35 cellular contexts compared by ENCODE assay signal in the genomic region with DNA sequence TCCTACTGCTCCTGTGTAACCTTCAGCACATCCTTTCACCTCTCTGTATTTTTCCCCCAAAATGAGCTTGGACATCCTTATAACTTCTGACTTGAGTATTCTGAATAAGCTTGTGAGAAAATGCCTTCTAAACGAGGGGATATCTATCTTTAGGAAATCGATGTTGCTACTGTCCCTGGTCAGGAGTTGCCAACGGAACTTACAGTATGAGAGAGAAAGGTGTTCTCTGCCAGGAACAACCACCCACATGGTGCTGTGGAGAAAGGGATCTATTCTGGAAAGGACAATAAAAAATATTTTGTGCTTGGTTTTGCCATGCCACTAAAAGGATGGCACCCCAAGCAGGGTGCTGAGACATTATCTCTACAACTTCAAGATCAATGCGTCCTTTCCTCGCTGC.
"Had no signal": no experiment of that assay in that cellular context is flagged by ENCODE, and none has a peak within 500 bp of the region (broad histone marks: within the 10 kb centered on the region; RNA-seq: fewer than 3 reads in every experiment).

No MANE protein-coding gene starts in this region.

- H3K4me1 Mint-ChIP-seq: activated CD4-positive, alpha-beta memory T cell treated with anti-CD3 and anti-CD28 coated beads, Interleukin-2, amount 10 ng/mL, durations not matched to agents 7 days and 5 days; activated CD4-positive, alpha-beta T cell treated with anti-CD3 and anti-CD28 coated beads for 36 hours; activated CD4-positive, alpha-beta T cell treated with anti-CD3 and anti-CD28 coated beads, Interleukin-2, amount 10 ng/mL, durations not matched to agents 7 days and 5 days; activated CD8-positive, alpha-beta memory T cell treated with anti-CD3 and anti-CD28 coated beads, Interleukin-2, amount 10 ng/mL, durations not matched to agents 7 days and 5 days; activated naive CD4-positive, alpha-beta T cell treated with anti-CD3 and anti-CD28 coated beads, Interleukin-2, amount 10 ng/mL, durations not matched to agents 7 days and 5 days; activated naive CD8-positive, alpha-beta T cell treated with anti-CD3 and anti-CD28 coated beads, Interleukin-2, amount 50 U/mL, for 24 hours; WTC11 had no signal

- H3K4me3 Mint-ChIP-seq: activated CD4-positive, alpha-beta memory T cell treated with anti-CD3 and anti-CD28 coated beads, Interleukin-2, amount 10 ng/mL, durations not matched to agents 7 days and 5 days; activated CD4-positive, alpha-beta T cell treated with anti-CD3 and anti-CD28 coated beads for 36 hours; activated CD4-positive, alpha-beta T cell treated with anti-CD3 and anti-CD28 coated beads, Interleukin-2, amount 10 ng/mL, durations not matched to agents 7 days and 5 days; activated CD8-positive, alpha-beta memory T cell treated with anti-CD3 and anti-CD28 coated beads, Interleukin-2, amount 10 ng/mL, durations not matched to agents 7 days and 5 days; activated CD8-positive, alpha-beta T cell treated with anti-CD3 and anti-CD28 coated beads, Interleukin-2, amount 10 ng/mL, durations not matched to agents 7 days and 5 days; activated naive CD4-positive, alpha-beta T cell treated with anti-CD3 and anti-CD28 coated beads, Interleukin-2, amount 10 ng/mL, durations not matched to agents 7 days and 5 days; activated naive CD4-positive, alpha-beta T cell treated with anti-CD3 and anti-CD28 coated beads, Interleukin-2, amount 50 U/mL, for 24 hours; activated naive CD8-positive, alpha-beta T cell; activated naive CD8-positive, alpha-beta T cell treated with anti-CD3 and anti-CD28 coated beads, Interleukin-2, amount 10 ng/mL, durations not matched to agents 7 days and 5 days; activated naive CD8-positive, alpha-beta T cell treated with anti-CD3 and anti-CD28 coated beads, Interleukin-2, amount 50 U/mL, for 24 hours; activated T-cell treated with anti-CD3 and anti-CD28 coated beads, Interleukin-2, amount 50 U/mL, for 24 hours; brain; central memory CD8-positive, alpha-beta T cell; T-helper 1 cell treated with Interleukin-12 subunit alpha and Interleukin-12 subunit beta and Interleukin-4 antibody, amounts not matched to agents 30 μg/mL and 1 μg/mL, for 36 hours; T-helper 2 cell treated with Interferon-gamma antibody and Interleukin-4, amounts not matched to agents 5 μg/mL and 100 μg/mL, for 36 hours; WTC11 had no signal

- H3K36me3 ChIP-seq: ascending aorta, cardiac muscle cell, WERI-Rb-1 had no signal

- H3K9me3 ChIP-seq: ascending aorta had no signal

- H3K27me3 Mint-ChIP-seq: activated CD4-positive, alpha-beta memory T cell treated with anti-CD3 and anti-CD28 coated beads, Interleukin-2, amount 10 ng/mL, durations not matched to agents 7 days and 5 days; activated CD4-positive, alpha-beta T cell treated with anti-CD3 and anti-CD28 coated beads for 36 hours; activated CD4-positive, alpha-beta T cell treated with anti-CD3 and anti-CD28 coated beads, Interleukin-2, amount 10 ng/mL, durations not matched to agents 7 days and 5 days; activated CD8-positive, alpha-beta memory T cell treated with anti-CD3 and anti-CD28 coated beads, Interleukin-2, amount 10 ng/mL, durations not matched to agents 7 days and 5 days; activated naive CD4-positive, alpha-beta T cell treated with anti-CD3 and anti-CD28 coated beads, Interleukin-2, amount 10 ng/mL, durations not matched to agents 7 days and 5 days; activated naive CD4-positive, alpha-beta T cell treated with anti-CD3 and anti-CD28 coated beads, Interleukin-2, amount 50 U/mL, for 24 hours; activated naive CD8-positive, alpha-beta T cell; activated naive CD8-positive, alpha-beta T cell treated with anti-CD3 and anti-CD28 coated beads, Interleukin-2, amount 10 ng/mL, durations not matched to agents 7 days and 5 days; activated naive CD8-positive, alpha-beta T cell treated with anti-CD3 and anti-CD28 coated beads, Interleukin-2, amount 50 U/mL, for 24 hours; activated T-cell treated with anti-CD3 and anti-CD28 coated beads, Interleukin-2, amount 50 U/mL, for 24 hours; brain; central memory CD8-positive, alpha-beta T cell had no signal

- H3K27ac Mint-ChIP-seq: activated CD4-positive, alpha-beta memory T cell treated with anti-CD3 and anti-CD28 coated beads, Interleukin-2, amount 10 ng/mL, durations not matched to agents 7 days and 5 days; activated CD4-positive, alpha-beta T cell treated with anti-CD3 and anti-CD28 coated beads for 36 hours; activated CD4-positive, alpha-beta T cell treated with anti-CD3 and anti-CD28 coated beads, Interleukin-2, amount 10 ng/mL, durations not matched to agents 7 days and 5 days; activated CD8-positive, alpha-beta memory T cell treated with anti-CD3 and anti-CD28 coated beads, Interleukin-2, amount 10 ng/mL, durations not matched to agents 7 days and 5 days; activated CD8-positive, alpha-beta T cell treated with anti-CD3 and anti-CD28 coated beads, Interleukin-2, amount 10 ng/mL, durations not matched to agents 7 days and 5 days; activated naive CD4-positive, alpha-beta T cell treated with anti-CD3 and anti-CD28 coated beads, Interleukin-2, amount 10 ng/mL, durations not matched to agents 7 days and 5 days; activated naive CD4-positive, alpha-beta T cell treated with anti-CD3 and anti-CD28 coated beads, Interleukin-2, amount 50 U/mL, for 24 hours; activated naive CD8-positive, alpha-beta T cell; activated naive CD8-positive, alpha-beta T cell treated with anti-CD3 and anti-CD28 coated beads, Interleukin-2, amount 10 ng/mL, durations not matched to agents 7 days and 5 days; activated naive CD8-positive, alpha-beta T cell treated with anti-CD3 and anti-CD28 coated beads, Interleukin-2, amount 50 U/mL, for 24 hours; activated T-cell treated with anti-CD3 and anti-CD28 coated beads, Interleukin-2, amount 50 U/mL, for 24 hours; activated T-helper 2 cell treated with anti-CD3 and anti-CD28 coated beads, Interferon-gamma antibody, Interleukin-2, Interleukin-4, amounts not matched to agents 10 μg/mL and 5 μg/mL and 100 μg/mL, durations not matched to agents 14 hours and 24 hours and 36 hours; brain; T-helper 1 cell treated with Interleukin-12 subunit alpha and Interleukin-12 subunit beta and Interleukin-4 antibody, amounts not matched to agents 30 μg/mL and 1 μg/mL, for 36 hours; T-helper 2 cell treated with Interferon-gamma antibody and Interleukin-4, amounts not matched to agents 5 μg/mL and 100 μg/mL, for 36 hours; WTC11 had no signal

- H3K4me1 ChIP-seq: ascending aorta had no signal

- H3K36me3 Mint-ChIP-seq: brain, WTC11 had no signal

- H3K4me3 ChIP-seq: ascending aorta, cardiac muscle cell had no signal

- H3K27me3 ChIP-seq: ascending aorta, cardiac muscle cell had no signal

- DNase-seq: activated CD4-positive, alpha-beta memory T cell treated with anti-CD3 and anti-CD28 coated beads, Interleukin-2, amount 10 ng/mL, durations not matched to agents 7 days and 5 days; activated CD4-positive, alpha-beta T cell treated with anti-CD3 and anti-CD28 coated beads for 1 hour; activated CD4-positive, alpha-beta T cell treated with anti-CD3 and anti-CD28 coated beads for 36 hours; activated CD4-positive, alpha-beta T cell treated with anti-CD3 and anti-CD28 coated beads for 48 hours; activated CD4-positive, alpha-beta T cell treated with anti-CD3 and anti-CD28 coated beads, Interleukin-2, amount 10 ng/mL, durations not matched to agents 7 days and 5 days; activated CD4-positive, alpha-beta T cell treated with anti-CD3 and anti-CD28 coated beads, Interleukin-2, amount 50 U/mL, for 48 hours; activated CD4-positive, CD25-positive, alpha-beta regulatory T cell; activated CD8-positive, alpha-beta memory T cell treated with anti-CD3 and anti-CD28 coated beads for 24 hours; activated CD8-positive, alpha-beta memory T cell treated with anti-CD3 and anti-CD28 coated beads, Interleukin-2, amount 10 ng/mL, durations not matched to agents 7 days and 5 days; activated CD8-positive, alpha-beta memory T cell treated with anti-CD3 and anti-CD28 coated beads, Interleukin-2, amount 50 U/mL, for 48 hours; activated CD8-positive, alpha-beta T cell treated with anti-CD3 and anti-CD28 coated beads, Interleukin-2, amount 10 ng/mL, durations not matched to agents 7 days and 5 days; activated effector memory CD4-positive, alpha-beta T cell treated with Interleukin-2 at 50 U/mL for 16 hours; activated gamma-delta T cell; activated naive CD4-positive, alpha-beta T cell treated with anti-CD3 and anti-CD28 coated beads, Interleukin-2, amount 10 ng/mL, durations not matched to agents 7 days and 5 days; activated naive CD4-positive, alpha-beta T cell treated with Interleukin-2 at 50 U/mL for 16 hours; activated naive CD8-positive, alpha-beta T cell treated with anti-CD3 and anti-CD28 coated beads, Interleukin-2, amount 10 ng/mL, durations not matched to agents 7 days and 5 days; activated naive CD8-positive, alpha-beta T cell treated with anti-CD3 and anti-CD28 coated beads, Interleukin-2, amount 50 U/mL, for 24 hours; activated T-cell treated with anti-CD3 and anti-CD28 coated beads, Interleukin-2, amount 50 U/mL, for 24 hours; activated T-cell treated with anti-CD3 and anti-CD28 coated beads, Interleukin-2, amount 50 U/mL, for 48 hours; amygdala; anterior cingulate cortex; T-helper 1 cell; T-helper 2 cell; T-helper 9 cell; WERI-Rb-1 had no signal

- H3K27ac ChIP-seq: ascending aorta, cardiac muscle cell, WERI-Rb-1 had no signal

- H3K9me3 Mint-ChIP-seq: activated naive CD4-positive, alpha-beta T cell treated with anti-CD3 and anti-CD28 coated beads, Interleukin-2, amount 10 ng/mL, durations not matched to agents 7 days and 5 days; activated naive CD4-positive, alpha-beta T cell treated with anti-CD3 and anti-CD28 coated beads, Interleukin-2, amount 50 U/mL, for 24 hours; activated naive CD8-positive, alpha-beta T cell treated with anti-CD3 and anti-CD28 coated beads, Interleukin-2, amount 50 U/mL, for 24 hours; activated T-helper 2 cell treated with anti-CD3 and anti-CD28 coated beads, Interferon-gamma antibody, Interleukin-2, Interleukin-4, amounts not matched to agents 10 μg/mL and 5 μg/mL and 100 μg/mL, durations not matched to agents 14 hours and 24 hours and 36 hours; brain; central memory CD8-positive, alpha-beta T cell; T-helper 1 cell treated with Interleukin-12 subunit alpha and Interleukin-12 subunit beta and Interleukin-4 antibody, amounts not matched to agents 30 μg/mL and 1 μg/mL, for 36 hours; T-helper 2 cell treated with Interferon-gamma antibody and Interleukin-4, amounts not matched to agents 5 μg/mL and 100 μg/mL, for 36 hours; WTC11 had no signal
